Comparison of ENCODE assay signal across 8 cellular contexts in genomic region chr5:176648467-176649194, GRCh38. TPM values are rescaled to one million over a fixed set of nuclear protein-coding genes. Genes with fewer than 3 reads are reported as not detected.
DNase-seq lines count a peak whose midpoint lies in the region; ATAC-seq and TF ChIP-seq lines count a peak whose summit lies in the region.

No MANE protein-coding gene starts in this region.

- H4K20me1 ChIP-seq in fibroblast of lung (ENCODE audit: control insufficient read depth, extremely low read depth, insufficient read depth, low read length): no peaks in the 10 kb centered on the region

- H3K9me3 ChIP-seq in HAP-1: no peaks in the 10 kb centered on the region
- H3K9me3 ChIP-seq in fibroblast of lung (ENCODE audit: control insufficient read depth, insufficient read depth, low read depth, low read length): no peaks in the 10 kb centered on the region
- no peaks in the 10 kb centered on the region for H3K9me3 ChIP-seq in skeletal muscle tissue (ENCODE audit: control insufficient read depth in 3 of 3, low read length in 3 of 3)

- H3K27me3 ChIP-seq in HAP-1 (ENCODE audit: low read depth) (no peaks in the 10 kb centered on the region), fibroblast of lung (ENCODE audit: control insufficient read depth, insufficient read depth, low read length) (no peaks in the 10 kb centered on the region), skeletal muscle tissue (ENCODE audit: control insufficient read depth in 3 of 3, insufficient read depth in 3 of 3, low read length in 3 of 3) (no peaks in the 10 kb centered on the region)

- no peak overlapping the region for H2AFZ ChIP-seq in fibroblast of lung (ENCODE audit: low read length)

- ATAC-seq in HG02938 (IDR thresholded peaks at IDR 0.05; ENCODE audit: unreplicated experiment): no peak

- H3K36me3 ChIP-seq in HAP-1 (replicated peaks): no peaks in the 10 kb centered on the region
- peaks cover 2% of the 10 kb centered on the region for H3K36me3 ChIP-seq in fibroblast of lung (ENCODE audit: control insufficient read depth, insufficient read depth, low read length)
- peaks cover 5 to 11% (median 6%) of the 10 kb centered on the region in 3 donors for H3K36me3 ChIP-seq in skeletal muscle tissue (ENCODE audit: control insufficient read depth in 3 of 3, insufficient read depth in 3 of 3, low read length in 3 of 3)

- H3K4me2 ChIP-seq in fibroblast of lung (ENCODE audit: extremely low read depth, insufficient read depth, low read length): peak overlapping the region; percentile 95

- no peak overlapping the region for H3K27ac ChIP-seq in fibroblast of lung (ENCODE audit: insufficient read depth, low read length)
- no peak overlapping the region for H3K27ac ChIP-seq in skeletal muscle tissue (ENCODE audit: low read depth, low read length)

- in situ Hi-C loops in HAP-1 (cut with MboI; ENCODE audit: low sequenced_read_pairs): no loop called here

- H3K4me3 ChIP-seq in HAP-1 (peak overlapping the region; percentile 59), fibroblast of lung (replicated peaks in 1 of 4; ENCODE audit: control extremely low read depth in 1 of 4, insufficient read depth in 1 of 4, low read depth in 3 of 4, low read length in 4 of 4) (peak overlapping the region; percentile 79 to 89 (median 82)), skeletal muscle tissue (ENCODE audit: low read length in 3 of 3) (peak overlapping the region; percentile 75 to 88 (median 84))

- H3K9ac ChIP-seq in fibroblast of lung (ENCODE audit: insufficient read depth, low read length): peak overlapping the region; percentile 87
- H3K9ac ChIP-seq in skeletal muscle tissue (ENCODE audit: low read depth in 1 of 3, low read length in 3 of 3): peak overlapping the region; percentile 81 to 91 (median 88)

- H3K4me1 ChIP-seq in HAP-1 (peaks cover 9% of the 10 kb centered on the region), fibroblast of lung (ENCODE audit: control insufficient read depth, extremely low read depth, insufficient read depth, low read length) (peaks cover 15% of the 10 kb centered on the region), skeletal muscle tissue (ENCODE audit: control insufficient read depth in 3 of 3, insufficient read depth in 3 of 3, low read length in 3 of 3) (peaks cover 17 to 23% (median 19%) of the 10 kb centered on the region in 3 donors)

- DNase-seq in HAP-1 (ENCODE audit: low spot score in 2 of 2): no peak
- DNase-seq in activated CD8-positive, alpha-beta memory T cell treated with anti-CD3 and anti-CD28 coated beads, Interleukin-2, amount 50 U/mL, for 4 hours: peak; percentile 57
- no peak for DNase-seq in fibroblast of lung (ENCODE audit: low read depth in 2 of 2)
- DNase-seq in NCI-H1930 (lab: John Stamatoyannopoulos, UW): no peak
- no peak for DNase-seq in NCI-H748 (lab: John Stamatoyannopoulos, UW; ENCODE audit: unreplicated experiment)
- no peak for DNase-seq in NCI-H1417 (lab: John Stamatoyannopoulos, UW)

- peaks cover 12% of the 10 kb centered on the region for H3K79me2 ChIP-seq in fibroblast of lung (ENCODE audit: control insufficient read depth, insufficient read depth, low read length)

- TF ChIP-seq CTCF in fibroblast of lung (conservative IDR thresholded peaks at IDR 0.05 in 1 of 2, IDR thresholded peaks at IDR 0.05 in 1 of 2; ENCODE audit: low read depth in 1 of 2, low read length in 2 of 2): no peak

RNA-seq across cellular contexts. Expression of gene TSPAN17, which starts 1.3 kb away (rescaled TPM):
- total RNA-seq in fibroblast of lung: 29.0 and 35.2 TPM in 2 replicates
- 34.8 and 43.5 TPM in 2 replicates for polyA plus RNA-seq in fibroblast of lung
- 38.1 and 58.2 TPM in 2 replicates for polyA plus RNA-seq in fibroblast of lung (2012)
- 44.6 and 56.7 TPM in 2 replicates for polyA minus RNA-seq in fibroblast of lung (ENCODE audit: low replicate concordance)
- 14.6 TPM for total RNA-seq in skeletal muscle tissue

RNA-seq across cellular contexts. Expression of gene EIF4E1B, which starts 18.2 kb away (rescaled TPM):
- total RNA-seq in fibroblast of lung: not detected in 2 replicates
- not detected in 2 replicates for polyA plus RNA-seq in fibroblast of lung
- not detected in 2 replicates for polyA plus RNA-seq in fibroblast of lung (2012)
- polyA minus RNA-seq in fibroblast of lung (ENCODE audit: low replicate concordance): not detected in 2 replicates
- not detected for total RNA-seq in skeletal muscle tissue

RNA-seq across cellular contexts. Expression of gene SNCB, which starts 18.3 kb away (rescaled TPM):
- total RNA-seq in fibroblast of lung (0.17 TPM in 1 of 2 replicates, not detected in the other), skeletal muscle tissue (not detected)
- 0.22 and 2.3 TPM in 2 replicates for polyA plus RNA-seq in fibroblast of lung
- polyA plus RNA-seq in fibroblast of lung (2012): 0.17 and 3.5 TPM in 2 replicates
- polyA minus RNA-seq in fibroblast of lung (ENCODE audit: low replicate concordance): 1.1 TPM in 1 of 2 replicates, not detected in the other

RNA-seq across cellular contexts. Expression of gene GPRIN1, which starts 38.7 kb away (rescaled TPM):
- total RNA-seq in fibroblast of lung (4.9 and 6.3 TPM in 2 replicates), skeletal muscle tissue (0.52 TPM)
- 1.9 and 5.0 TPM in 2 replicates for polyA plus RNA-seq in fibroblast of lung
- 4.0 and 10.0 TPM in 2 replicates for polyA plus RNA-seq in fibroblast of lung (2012)
- polyA minus RNA-seq in fibroblast of lung (ENCODE audit: low replicate concordance): 2.1 and 12.3 TPM in 2 replicates
